Comparison of ENCODE assay signal across 12 cellular contexts in the genomic region with DNA sequence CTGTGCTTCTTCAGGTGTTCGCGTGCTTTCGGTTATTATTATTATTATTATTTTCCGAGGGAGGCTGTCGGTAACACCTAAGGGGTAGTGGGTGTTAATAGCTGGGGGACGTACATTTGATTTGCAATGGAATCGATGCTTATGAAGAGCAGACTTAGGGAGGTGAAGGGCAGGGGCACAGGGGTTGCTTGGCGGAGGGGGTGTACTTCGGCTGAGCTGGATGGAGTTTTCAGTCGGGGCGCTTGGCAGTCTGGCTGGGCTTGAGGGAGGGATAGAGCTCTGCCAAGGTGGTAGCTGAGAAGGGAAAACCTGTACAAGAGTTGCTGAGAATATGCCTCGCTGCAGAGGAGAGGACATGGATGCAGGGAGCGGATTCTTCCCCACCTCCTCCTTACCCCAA. TPM values are rescaled to one million over a fixed set of nuclear protein-coding genes. Genes with fewer than 3 reads are reported as not detected.
DNase-seq lines count a peak whose midpoint lies in the region; ATAC-seq, FAIRE-seq and TF ChIP-seq lines count a peak whose summit lies in the region.
"Had no signal": no experiment of that assay in that cellular context is flagged by ENCODE, and none has a peak within 500 bp of the region (broad histone marks: within the 10 kb centered on the region; RNA-seq: fewer than 3 reads in every experiment).

No MANE protein-coding gene starts in this region.

- no peak for DNase-seq in cardiac muscle cell (ENCODE audit: low read depth in 1 of 2, low spot score in 1 of 2)
- DNase-seq in Right ventricle myocardium superior: no peak
- DNase-seq in brain microvascular endothelial cell: no peak
- no peak for DNase-seq in keratinocyte (ENCODE audit: low read depth, low spot score)
- DNase-seq in type B pancreatic cell (ENCODE audit: extremely low spot score, unreplicated experiment): no peak
- no peak for DNase-seq in GM19240 (ENCODE audit: insufficient read length, low spot score)
- no peak for DNase-seq in stimulated activated naive CD4-positive, alpha-beta T cell (lab: John Stamatoyannopoulos, UW)
- DNase-seq: effector memory CD4-positive, alpha-beta T cell; NCI-H2029 treated with DMSO at 0.1 percent for 48 hours had no signal

- no peak for FAIRE-seq in keratinocyte (lab: Jason Lieb, UNC)
- FAIRE-seq: GM12891 had no signal

- peaks cover 7% of the 10 kb centered on the region for H3K4me1 Mint-ChIP-seq in type B pancreatic cell (ENCODE audit: unreplicated experiment)

- H3K4me1 ChIP-seq in cardiac muscle cell (ENCODE audit: low read depth) (no peaks in the 10 kb centered on the region), keratinocyte (ENCODE audit: control insufficient read depth, extremely low read depth, insufficient read depth, low read length) (peaks cover 3% of the 10 kb centered on the region)

- peaks cover 80% of the 10 kb centered on the region for H3K27me3 ChIP-seq in cardiac muscle cell
- H3K27me3 ChIP-seq in brain microvascular endothelial cell (replicated peaks): peaks cover 7% of the 10 kb centered on the region
- H3K27me3 ChIP-seq in keratinocyte (ENCODE audit: control insufficient read depth, extremely low read depth, insufficient read depth, low read length): peaks cover 21% of the 10 kb centered on the region

- peaks cover 81% of the 10 kb centered on the region for H3K27me3 Mint-ChIP-seq in type B pancreatic cell

- H3K9me3 ChIP-seq in cardiac muscle cell (ENCODE audit: low read depth) (no peaks in the 10 kb centered on the region), keratinocyte (ENCODE audit: control insufficient read depth, low read depth, low read length) (no peaks in the 10 kb centered on the region)

- H3K4me3 Mint-ChIP-seq in type B pancreatic cell: peak overlapping the region; percentile 88
- H3K4me3 Mint-ChIP-seq: memory B cell had no signal

- H3K9me1 ChIP-seq in keratinocyte (ENCODE audit: control insufficient read depth, extremely low read depth, insufficient read depth, low read length): no peaks in the 10 kb centered on the region

- intact Hi-C loops in Right ventricle myocardium superior (cut with DNase I): no loop called here

- no peaks in the 10 kb centered on the region for H3K9me3 Mint-ChIP-seq in type B pancreatic cell

- ATAC-seq in Right ventricle myocardium superior (ENCODE audit: poor library complexity): no peak
- ATAC-seq in HG03521 (IDR thresholded peaks at IDR 0.05; ENCODE audit: unreplicated experiment): no peak

- in situ Hi-C loops in brain microvascular endothelial cell (cut with HindIII; ENCODE audit: low pct_ligation_motif_present, low sequenced_read_pairs): no loop called here

- H3K36me3 ChIP-seq in cardiac muscle cell (no peaks in the 10 kb centered on the region), brain microvascular endothelial cell (replicated peaks) (no peaks in the 10 kb centered on the region), keratinocyte (ENCODE audit: control insufficient read depth in 2 of 2, extremely low read depth in 1 of 2, insufficient read depth in 2 of 2, low read length in 2 of 2) (no peaks in the 10 kb centered on the region)

- peak overlapping the region; percentile 92 for H3K4me2 ChIP-seq in keratinocyte (ENCODE audit: control insufficient read depth, extremely low read depth, insufficient read depth, low read depth, low read length)

- H3K9ac ChIP-seq in keratinocyte (ENCODE audit: control insufficient read depth, extremely low read depth, insufficient read depth, low read length): no peak overlapping the region

- no peak for TF ChIP-seq CTCF in cardiac muscle cell (IDR thresholded peaks at IDR 0.05; ENCODE audit: low read depth, low read length)
- no peak for TF ChIP-seq CTCF in brain microvascular endothelial cell (IDR thresholded peaks at IDR 0.05; ENCODE audit: low read depth, low read length, missing control alignments)
- TF ChIP-seq CTCF in keratinocyte (optimal IDR thresholded peaks at IDR 0.05 in 1 of 3, IDR thresholded peaks at IDR 0.05 in 1 of 3, conservative IDR thresholded peaks at IDR 0.05 in 1 of 3; ENCODE audit: extremely low read depth in 1 of 3, insufficient read depth in 2 of 3, low read length in 3 of 3): no peak
- TF ChIP-seq CTCF in type B pancreatic cell (conservative IDR thresholded peaks at IDR 0.05): no peak

- no peaks in the 10 kb centered on the region for H4K20me1 ChIP-seq in keratinocyte (ENCODE audit: control insufficient read depth, extremely low read depth, insufficient read depth, low read length)

- H3K27ac Mint-ChIP-seq in type B pancreatic cell: no peak overlapping the region
- H3K27ac Mint-ChIP-seq: memory B cell had no signal

- H3K79me2 ChIP-seq in keratinocyte (ENCODE audit: control insufficient read depth, insufficient read depth, low read length): no peaks in the 10 kb centered on the region

- H3K36me3 Mint-ChIP-seq in type B pancreatic cell: no peaks in the 10 kb centered on the region
- H3K36me3 Mint-ChIP-seq: memory B cell had no signal

- no peak overlapping the region for H3K27ac ChIP-seq in cardiac muscle cell
- no peak overlapping the region for H3K27ac ChIP-seq in brain microvascular endothelial cell
- no peak overlapping the region for H3K27ac ChIP-seq in keratinocyte (ENCODE audit: control insufficient read depth, insufficient read depth, low read length)

- H2AFZ ChIP-seq in keratinocyte (ENCODE audit: control insufficient read depth, low read length): peak overlapping the region; percentile 64

- dilution Hi-C loops in keratinocyte (cut with MboI; ENCODE audit: extremely low pct_ligation_motif_present, low sequenced_read_pairs): no loop called here

- peak overlapping the region; percentile 69 for H3K4me3 ChIP-seq in cardiac muscle cell
- peak overlapping the region; percentile 58 for H3K4me3 ChIP-seq in brain microvascular endothelial cell (ENCODE audit: low read depth, low read length)
- peak overlapping the region; percentile 41 to 87 (median 76) for H3K4me3 ChIP-seq in keratinocyte (ENCODE audit: control insufficient read depth in 2 of 3, extremely low read depth in 1 of 3, insufficient read depth in 2 of 3, low read depth in 1 of 3, low read length in 3 of 3)

RNA-seq across cellular contexts. Expression of gene PTPRD, which starts 0.6 kb away (rescaled TPM):
- total RNA-seq in cardiac muscle cell (181 and 287 TPM in 2 replicates), Right ventricle myocardium superior (7.8 TPM), type B pancreatic cell (ENCODE audit: low replicate concordance) (24.3 and 197 TPM in 2 replicates)
- polyA plus RNA-seq in cardiac muscle cell (37.0 and 42.8 TPM in 2 replicates), keratinocyte (0.10 to 0.81 TPM (median 0.14 TPM) in 3 replicates)
- 0.30 TPM for polyA plus RNA-seq in keratinocyte (2011; ENCODE audit: low read depth)
- polyA plus RNA-seq in keratinocyte (2011; cell fraction: cytosol; rRNA removed): 0.11 and 0.30 TPM in 2 replicates
- polyA plus RNA-seq in keratinocyte (2011; cell fraction: nucleus; rRNA removed): 0.71 and 1.1 TPM in 2 replicates
- 0.25 and 0.30 TPM in 2 replicates for polyA plus RNA-seq in keratinocyte (2012; ENCODE audit: low replicate concordance)
- 1.0 to 1.1 TPM in 2 of 3 replicates, not detected in the other for polyA minus RNA-seq in keratinocyte
- 2.7 TPM for polyA minus RNA-seq in keratinocyte (2011; cell fraction: cytosol; rRNA and poly(A)+ RNA removed)
- polyA minus RNA-seq in keratinocyte (2011; cell fraction: nucleus; rRNA and poly(A)+ RNA removed): 1.2 and 3.2 TPM in 2 replicates
